ENCODE assay signal across 21 cellular contexts in genomic region chrY:15800021-15800420, GRCh38.
DNase-seq lines count a peak whose midpoint lies in the region; FAIRE-seq and TF ChIP-seq lines count a peak whose summit lies in the region.
"Had no signal": no experiment of that assay in that cellular context is flagged by ENCODE, and none has a peak within 500 bp of the region (broad histone marks: within the 10 kb centered on the region; RNA-seq: fewer than 3 reads in every experiment).

No MANE protein-coding gene starts in this region.

- no peaks in the 10 kb centered on the region for H3K9me3 Mint-ChIP-seq in Caco-2 (ENCODE audit: unreplicated experiment)
- H3K9me3 Mint-ChIP-seq: IgD-negative memory B cell had no signal

- no peaks in the 10 kb centered on the region for H3K4me1 Mint-ChIP-seq in Caco-2 (ENCODE audit: low read depth, unreplicated experiment)
- H3K4me1 Mint-ChIP-seq: CD14-positive monocyte, IgD-negative memory B cell had no signal

- FAIRE-seq in bronchial epithelial cell (lab: Jason Lieb, UNC): no peak
- FAIRE-seq: D721Med had no signal

- H3K27me3 Mint-ChIP-seq in Caco-2 (ENCODE audit: insufficient read depth, unreplicated experiment): no peaks in the 10 kb centered on the region
- H3K27me3 Mint-ChIP-seq: IgD-negative memory B cell had no signal

- no peak overlapping the region for H3K4me3 Mint-ChIP-seq in Caco-2 (ENCODE audit: unreplicated experiment)
- H3K4me3 Mint-ChIP-seq: CD14-positive monocyte, IgD-negative memory B cell had no signal

- DNase-seq in NCI-H460 (ENCODE audit: extremely low read depth, low read depth) (peak; percentile 12), bronchial epithelial cell (ENCODE audit: low read depth) (peak; percentile 56), kidney glomerular epithelial cell (lab: John Stamatoyannopoulos, UW) (peak; percentile 0), MG63 (no peak), NCI-H2029 (lab: John Stamatoyannopoulos, UW) (no peak), breast epithelium (ENCODE audit: low spot score in 2 of 2) (no peak), Caco-2 (no peak)
- DNase-seq: ACHN, BE2C, H7, MV-4-11, NCI-H1105, NCI-H146, NCI-H1930, NCI-H446 treated with DMSO at 0.1 percent for 48 hours, NCI-H526 treated with DMSO at 0.1 percent for 48 hours had no signal

- H3K36me3 ChIP-seq in bronchial epithelial cell (ENCODE audit: control insufficient read depth, insufficient read depth, low read length) (no peaks in the 10 kb centered on the region), MG63 (no peaks in the 10 kb centered on the region), breast epithelium (no peaks in the 10 kb centered on the region), Caco-2 (ENCODE audit: control insufficient read depth, insufficient read depth, low read length) (no peaks in the 10 kb centered on the region)
- H3K36me3 ChIP-seq: BE2C had no signal

- POLR2A ChIA-PET in Caco-2 (lab: Charles Lee): no interaction called here

- H3K4me1 ChIP-seq in breast epithelium (no peaks in the 10 kb centered on the region), Caco-2 (no peaks in the 10 kb centered on the region)
- H3K4me1 ChIP-seq: BE2C had no signal

- TF ChIP-seq CTCF in bronchial epithelial cell (IDR thresholded peaks at IDR 0.05; ENCODE audit: insufficient read depth, low read length, severe bottlenecking): no peak
- TF ChIP-seq CTCF in breast epithelium (IDR thresholded peaks at IDR 0.05): no peak
- TF ChIP-seq CTCF in Caco-2 (IDR thresholded peaks at IDR 0.05; ENCODE audit: insufficient read depth in 1 of 2, low read depth in 1 of 2, low read length in 1 of 2, severe bottlenecking in 1 of 2, unreplicated experiment in 1 of 2): no peak

- TF ChIP-seq POLR2A in breast epithelium (IDR thresholded peaks at IDR 0.05): no peak

- H3K27me3 ChIP-seq in bronchial epithelial cell (ENCODE audit: control insufficient read depth, insufficient read depth, low read length): no peaks in the 10 kb centered on the region
- no peaks in the 10 kb centered on the region for H3K27me3 ChIP-seq in MG63
- H3K27me3 ChIP-seq in breast epithelium: no peaks in the 10 kb centered on the region
- H3K27me3 ChIP-seq in Caco-2 (replicated peaks; ENCODE audit: control insufficient read depth, insufficient read depth, low read length): no peaks in the 10 kb centered on the region
- H3K27me3 ChIP-seq: BE2C had no signal

- H3K27ac ChIP-seq in breast epithelium: no peak overlapping the region
- H3K27ac ChIP-seq: HL-60, KMS-11 had no signal

- intact Hi-C loops in breast epithelium (cut with DNase I; ENCODE audit: low total_unique reads) (no loop called here), Caco-2 (cut with micrococcal nuclease; ENCODE audit: unreplicated experiment) (no loop called here)

- no peaks in the 10 kb centered on the region for H3K9me3 ChIP-seq in MG63
- H3K9me3 ChIP-seq in breast epithelium: no peaks in the 10 kb centered on the region
- H3K9me3 ChIP-seq in Caco-2: no peaks in the 10 kb centered on the region
- H3K9me3 ChIP-seq: BE2C had no signal

- H3K36me3 Mint-ChIP-seq in Caco-2 (ENCODE audit: insufficient read depth, unreplicated experiment): no peaks in the 10 kb centered on the region
- H3K36me3 Mint-ChIP-seq: CD14-positive monocyte, IgD-negative memory B cell had no signal

- H3K4me3 ChIP-seq in bronchial epithelial cell (ENCODE audit: low read depth, low read length): no peak overlapping the region
- H3K4me3 ChIP-seq in MG63: no peak overlapping the region
- H3K4me3 ChIP-seq in breast epithelium: no peak overlapping the region
- no peak overlapping the region for H3K4me3 ChIP-seq in Caco-2 (ENCODE audit: low read depth, low read length)

- H3K27ac Mint-ChIP-seq in Caco-2 (ENCODE audit: unreplicated experiment): no peak overlapping the region
- H3K27ac Mint-ChIP-seq: CD14-positive monocyte, IgD-negative memory B cell had no signal

- no TSS peak for BruUV-seq in Caco-2 (replicated peaks; lab: Mats Ljungman, UMichigan)

- CTCF ChIA-PET in Caco-2 (lab: Charles Lee): no interaction called here

Comparison
In these comparisons a context has a peak if more than half of its experiments do, and no peak if none do; other contexts are left out.
1. DNase-seq: peak in NCI-H460 (single experiment), bronchial epithelial cell (single experiment) and kidney glomerular epithelial cell (single experiment); none in MG63 (single experiment), NCI-H2029 (single experiment), breast epithelium (0 of 2) and Caco-2 (0 of 2).